In genomic region chr2:162230761-162231160, GRCh38 we compare ENCODE assay signal across 25 cellular contexts. TPM values are rescaled to one million over a fixed set of nuclear protein-coding genes. Genes with fewer than 3 reads are reported as not detected.
DNase-seq lines count a peak whose midpoint lies in the region; ATAC-seq, FAIRE-seq and TF ChIP-seq lines count a peak whose summit lies in the region.
"Had no signal": no experiment of that assay in that cellular context is flagged by ENCODE, and none has a peak within 500 bp of the region (broad histone marks: within the 10 kb centered on the region; RNA-seq: fewer than 3 reads in every experiment).

No MANE protein-coding gene starts in this region.

- intact Hi-C loops in GM12878 (cut with micrococcal nuclease; ENCODE audit: unreplicated experiment) = no loop called here

- H3K4me3 ChIP-seq in GM12878 (no peak overlapping the region), smooth muscle cell (no peak overlapping the region)
- H3K4me3 ChIP-seq: A549 had no signal

- peak; percentile 7 for FAIRE-seq in GM12878 (lab: Jason Lieb, UNC)
- FAIRE-seq: A549, D721Med, G401.6, GM19239, H1, HTR-8/SVneo had no signal

- H3K9me3 ChIP-seq in GM12878 (replicated peaks; ENCODE audit: control insufficient read depth, insufficient read depth, low read length) (no peaks in the 10 kb centered on the region), smooth muscle cell (replicated peaks; ENCODE audit: low read depth) (no peaks in the 10 kb centered on the region)
- H3K9me3 ChIP-seq: A549, Caco-2 had no signal

- TF ChIP-seq CTCF in HFFc6 (IDR thresholded peaks at IDR 0.05) = no peak
- TF ChIP-seq CTCF in GM12878 (IDR thresholded peaks at IDR 0.05 in 2 of 3, conservative IDR thresholded peaks at IDR 0.05 in 1 of 3; ENCODE audit: control insufficient read depth in 2 of 3, extremely low read depth in 1 of 3, insufficient read depth in 1 of 3, low read depth in 3 of 3, low read length in 3 of 3) = no peak
- TF ChIP-seq CTCF in smooth muscle cell (IDR thresholded peaks at IDR 0.05; ENCODE audit: borderline replicate concordance, insufficient read depth, poor library complexity, severe bottlenecking) = no peak
- TF ChIP-seq CTCF in progenitor cell of endocrine pancreas (IDR thresholded peaks at IDR 0.05; ENCODE audit: unreplicated experiment) = no peak

- WGBS in GM12878 (ENCODE audit: insufficient coverage, insufficient replicate concordance, low lambda C conversion rate, missing lambda C conversion rate) = 0% methylated on average over 1 of the region's 1 CpG
- WGBS in smooth muscle cell (ENCODE audit: low lambda C conversion rate) = 63% methylated on average over 1 of the region's 1 CpG

- H3K9me3 Mint-ChIP-seq in HFFc6 (peaks cover 5% of the 10 kb centered on the region; the same call in 1 of the 2 replicates), progenitor cell of endocrine pancreas (ENCODE audit: low read depth) (no peaks in the 10 kb centered on the region)
- H3K9me3 Mint-ChIP-seq: CD4-positive, alpha-beta T cell; IgD-negative memory B cell had no signal

- H3K27me3 Mint-ChIP-seq in HFFc6 (ENCODE audit: insufficient read depth) (no peaks in the 10 kb centered on the region), progenitor cell of endocrine pancreas (peaks cover 11% of the 10 kb centered on the region)

- H3K27me3 ChIP-seq in GM12878 (replicated peaks in 1 of 2; ENCODE audit: control insufficient read depth in 2 of 2, insufficient read depth in 2 of 2, low read length in 1 of 2) (no peaks in the 10 kb centered on the region), smooth muscle cell (ENCODE audit: low read depth) (no peaks in the 10 kb centered on the region)

- H3K4me3 Mint-ChIP-seq in HFFc6 (no peak overlapping the region), progenitor cell of endocrine pancreas (ENCODE audit: low read depth) (no peak overlapping the region)
- H3K4me3 Mint-ChIP-seq: CD4-positive, alpha-beta T cell; IgD-negative memory B cell had no signal

- DNase-seq in EH (ENCODE audit: low read depth) (peak; percentile 19), HFFc6 (no peak), GM12878 (ENCODE audit: low read depth, low spot score) (no peak), smooth muscle cell (lab: John Stamatoyannopoulos, UW; ENCODE audit: unreplicated experiment) (no peak), NCI-H82 treated with DMSO at 0.1 percent for 48 hours (lab: John Stamatoyannopoulos, UW; ENCODE audit: unreplicated experiment) (no peak), progenitor cell of endocrine pancreas (ENCODE audit: low spot score, unreplicated experiment) (no peak)
- DNase-seq: AML-193; Caco-2; CD4-positive, alpha-beta T cell; DMS153; DMS79; EL; HCEC 1CT; Karpas-422; KBM-7 had no signal

- H3K4me1 Mint-ChIP-seq in HFFc6 (ENCODE audit: low read depth) (peaks cover 64% of the 10 kb centered on the region), progenitor cell of endocrine pancreas (ENCODE audit: low read depth) (no peaks in the 10 kb centered on the region)
- H3K4me1 Mint-ChIP-seq: IgD-negative memory B cell had no signal

- H3K79me2 ChIP-seq in GM12878 (ENCODE audit: control insufficient read depth, insufficient read depth, low read length) (no peaks in the 10 kb centered on the region), smooth muscle cell (ENCODE audit: low read depth) (no peaks in the 10 kb centered on the region)

- no TSS peak for BruUV-seq in GM12878 (replicated peaks; lab: Mats Ljungman, UMichigan)

- SMC1A ChIA-PET in GM12878 (lab: Charles Lee; ENCODE audit: uncharacterized antibody, unreplicated experiment) = interaction anchor here (0.6 to 2.0 kb wide), 5 partner anchors 9 to 66 kb away, joined by 3 to 5 read pairs (median 3); no protein-coding TSS in a partner anchor

- in situ Hi-C loops in GM12878 (cut with MboI) = no loop called here

- ATAC-seq in GM12878 = no peak
- no peak for ATAC-seq in GM18519 (IDR thresholded peaks at IDR 0.05; ENCODE audit: low FRiP score, unreplicated experiment)
- ATAC-seq: A549 had no signal

- POLR2A ChIA-PET in GM12878 (lab: Charles Lee) = no interaction called here

- H3F3A ChIP-seq in smooth muscle cell (ENCODE audit: low read depth) = no peaks in the 10 kb centered on the region

- H3K9ac ChIP-seq in GM12878 (ENCODE audit: control insufficient read depth, insufficient read depth, low read length) (no peak overlapping the region), smooth muscle cell (ENCODE audit: low read depth) (no peak overlapping the region)

- H3K27ac ChIP-seq in GM12878 (ENCODE audit: control insufficient read depth, insufficient read depth) = no peak overlapping the region
- no peak overlapping the region for H3K27ac ChIP-seq in smooth muscle cell (ENCODE audit: low read depth)
- H3K27ac ChIP-seq: 22Rv1, A549, C4-2B had no signal

- H3K4me1 ChIP-seq in GM12878 (ENCODE audit: control insufficient read depth, insufficient read depth, low read length) = no peaks in the 10 kb centered on the region
- H3K4me1 ChIP-seq in smooth muscle cell (ENCODE audit: low read depth) = no peaks in the 10 kb centered on the region
- H3K4me1 ChIP-seq: A549, Caco-2 had no signal

- H4K20me1 ChIP-seq in GM12878 (ENCODE audit: control insufficient read depth, insufficient read depth) (no peaks in the 10 kb centered on the region), smooth muscle cell (ENCODE audit: low read depth) (no peaks in the 10 kb centered on the region)

- H2AFZ ChIP-seq in GM12878 (ENCODE audit: control insufficient read depth, low read depth, low read length) = no peak overlapping the region
- H2AFZ ChIP-seq in smooth muscle cell (ENCODE audit: low read depth) = no peak overlapping the region

- H3K27ac Mint-ChIP-seq in HFFc6 = peak overlapping the region; percentile 31
- no peak overlapping the region for H3K27ac Mint-ChIP-seq in progenitor cell of endocrine pancreas
- H3K27ac Mint-ChIP-seq: CD4-positive, alpha-beta T cell; IgD-negative memory B cell had no signal

- H3K36me3 ChIP-seq in GM12878 (ENCODE audit: control insufficient read depth in 2 of 2, insufficient read depth in 2 of 2, low read length in 1 of 2) (no peaks in the 10 kb centered on the region), smooth muscle cell (ENCODE audit: low read depth) (no peaks in the 10 kb centered on the region)

- H3K4me2 ChIP-seq in GM12878 (ENCODE audit: control insufficient read depth, insufficient read depth) (no peak overlapping the region), smooth muscle cell (peak overlapping the region; percentile 8)
- H3K4me2 ChIP-seq: A549 had no signal

- RAD21 ChIA-PET in GM12878 (lab: Charles Lee; ENCODE audit: unreplicated experiment) = interaction anchor here (1.6 kb wide), 1 partner anchor 103 kb away, joined by 3 read pairs; no protein-coding TSS in a partner anchor

- TF ChIP-seq RAD21 in GM12878 (IDR thresholded peaks at IDR 0.05; ENCODE audit: insufficient read depth, low read depth, low read length) = no peak

- CTCF ChIA-PET in GM12878 (lab: Yijun Ruan, JAX) = interaction anchor here (0.9 to 3.7 kb wide), 5 partner anchors 10 to 67 kb away, joined by 3 to 34 read pairs (median 10); no protein-coding TSS in a partner anchor

- H3K36me3 Mint-ChIP-seq in HFFc6 (ENCODE audit: low read depth) (peaks cover 37% of the 10 kb centered on the region), progenitor cell of endocrine pancreas (ENCODE audit: insufficient read depth) (no peaks in the 10 kb centered on the region)

- TF ChIP-seq EP300 in GM12878 (IDR thresholded peaks at IDR 0.05; ENCODE audit: borderline replicate concordance in 1 of 2, control insufficient read depth in 1 of 2, low read depth in 2 of 2, low read length in 2 of 2) = no peak

- no peak for TF ChIP-seq POLR2A in GM12878 (IDR thresholded peaks at IDR 0.05; ENCODE audit: low read depth, low read length)

TF ChIP-seq in GM12878, 131 proteins besides CTCF, POLR2A, EP300 and RAD21 (continues in another document):
- no peak for TF ChIP-seq MAX (IDR thresholded peaks at IDR 0.05; ENCODE audit: low read depth, low read length)
- TF ChIP-seq E2F4 (IDR thresholded peaks at IDR 0.05; ENCODE audit: low read depth, low read length) = no peak
- TF ChIP-seq NBN (IDR thresholded peaks at IDR 0.05) = no peak
- TF ChIP-seq POU2F2 (IDR thresholded peaks at IDR 0.05; ENCODE audit: borderline replicate concordance, low read depth, low read length) = no peak

RNA-seq across cellular contexts. Expression of gene FAP, which starts 12.5 kb away (rescaled TPM):
- 100 to 1,000 TPM in 1 of 6 experiments, 10 to 100 TPM in 5; 62.6 to 101 (median 67.0) TPM for total RNA-seq in HFFc6 (2021; fragmentation: NEBNext Ultra II Directional; extraction: Animal tissue kit (Norgen Biotek cat#: 25700))
- total RNA-seq in GM12878 (2013; cell fraction: nucleolus; rRNA removed) = 0.46 TPM in 1 of 2 replicates, not detected in the other
- total RNA-seq in GM12878 (2014; rRNA removed) (0.33 TPM in 1 of 2 replicates, not detected in the other), GM12878 (2014; rRNA removed; fragmentation: Illumina TruSeq; extraction: Trizol) (not detected in 2 replicates), GM12878 (2021) (not detected in 2 replicates), smooth muscle cell (47.0 and 94.5 TPM in 2 replicates), progenitor cell of endocrine pancreas (not detected in 2 replicates)
- not detected for polyA plus RNA-seq in GM12878 (2011; ENCODE audit: low read depth)
- polyA plus RNA-seq in GM12878 (2011; rRNA removed) (0.16 and 0.22 TPM in 2 replicates), GM12878 (2014; fragmentation: Illumina TruSeq; extraction: Trizol) (not detected in 2 replicates), GM12878 (2014; fragmentation: Nextera tagmentation; extraction: Ambion mirVana) (not detected), GM12878 (2014; rRNA removed) (not detected in 2 replicates), GM12878 (2016; fragmentation: Nextera tagmentation; extraction: Ambion mirVana) (not detected), smooth muscle cell (22.3 and 29.6 TPM in 2 replicates)
- polyA plus RNA-seq in GM12878 (2011; cell fraction: cytosol; rRNA removed) = 0.17 TPM in 1 of 2 replicates, not detected in the other
- 0.70 and 1.1 TPM in 2 replicates for polyA plus RNA-seq in GM12878 (2011; cell fraction: nucleus; rRNA removed)
- polyA plus RNA-seq in GM12878 (2012) = not detected in 2 replicates
- polyA minus RNA-seq in GM12878 (2011; rRNA and poly(A)+ RNA removed) = 0.26 TPM in 1 of 2 replicates, not detected in the other
- not detected in 2 replicates for polyA minus RNA-seq in GM12878 (2011; cell fraction: cytosol; rRNA and poly(A)+ RNA removed)
- 1.3 and 1.8 TPM in 2 replicates for polyA minus RNA-seq in GM12878 (2011; cell fraction: nucleus; rRNA and poly(A)+ RNA removed)
- total RNA-seq: Caco-2; CD4-positive, alpha-beta T cell; H1 had no signal
- polyA plus RNA-seq: H1, IgD-negative memory B cell had no signal

Comparison
In these comparisons a context has a peak if more than half of its experiments do, and no peak if none do; other contexts are left out.
1. RNA of gene FAP, which starts 12.5 kb away (total RNA-seq): 62.6 to 101 TPM in HFFc6 and 47.0 to 94.5 TPM in smooth muscle cell; 0.33 to 0.46 TPM in GM12878 and not detected in progenitor cell of endocrine pancreas; every median in the first group is over 10 times any median in the second.